8 cellular contexts compared by ENCODE assay signal in the genomic region with DNA sequence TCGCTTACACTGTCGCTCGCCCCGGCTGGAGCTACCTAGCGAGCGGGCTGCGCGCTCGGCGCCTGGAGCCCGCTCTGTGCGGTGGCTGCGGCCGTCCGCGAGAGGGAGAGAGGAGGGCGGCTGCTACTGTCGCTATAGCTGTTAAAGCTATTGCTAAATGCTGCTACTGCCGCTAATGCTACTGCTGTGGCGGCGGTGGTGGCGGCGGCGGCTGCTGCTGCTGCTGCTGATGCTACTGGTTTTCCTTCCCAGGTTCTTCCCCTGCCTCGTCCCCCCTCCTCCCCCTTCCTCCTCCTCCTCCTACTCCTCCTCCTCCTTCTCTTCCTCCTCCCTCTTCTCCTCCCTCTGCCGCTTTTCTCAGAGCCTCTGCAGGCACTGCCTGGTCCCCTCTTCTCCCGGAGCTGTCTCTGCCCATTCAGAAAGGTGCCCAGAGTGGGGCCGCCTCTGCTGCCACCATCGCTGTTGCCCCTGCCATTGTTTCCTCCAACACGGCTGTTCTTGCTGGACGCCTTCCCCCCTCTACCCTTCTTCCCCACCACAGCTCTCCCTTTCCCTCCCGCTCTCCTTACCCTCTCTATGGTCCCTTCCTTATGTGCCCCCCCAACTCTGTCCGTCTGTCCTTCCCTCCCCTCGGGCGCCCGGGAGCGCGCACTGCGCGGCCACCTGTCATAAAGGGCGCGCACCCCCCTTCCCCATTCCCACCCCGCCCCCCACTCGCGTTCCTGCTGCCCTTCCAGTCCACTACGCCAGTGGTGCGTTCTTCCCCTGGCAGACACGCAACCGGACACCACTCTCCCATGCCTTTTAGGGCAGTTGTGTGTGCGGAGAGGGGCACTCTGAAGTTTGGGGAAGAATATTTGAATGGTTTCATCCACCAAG. TPM values are rescaled to one million over a fixed set of nuclear protein-coding genes. Genes with fewer than 3 reads are reported as not detected.
DNase-seq lines count a peak whose midpoint lies in the region; ATAC-seq, FAIRE-seq and TF ChIP-seq lines count a peak whose summit lies in the region.

TSS of gene NEXMIF (minus strand) at position 243 of the 879 bp plus-strand sequence.

- peaks cover 43% of the 10 kb centered on the region for H3K27me3 Mint-ChIP-seq in neural crest cell (ENCODE audit: low read depth)

- no peaks in the 10 kb centered on the region for H3K4me1 Mint-ChIP-seq in neural crest cell

- H3K9me3 Mint-ChIP-seq in neural crest cell: no peaks in the 10 kb centered on the region

- no peak for TF ChIP-seq CTCF in DOHH2 (IDR thresholded peaks at IDR 0.05; ENCODE audit: low read depth, low read length, poor library complexity, severe bottlenecking)
- peak; percentile 45 for TF ChIP-seq CTCF in neural crest cell (conservative IDR thresholded peaks at IDR 0.05)

- H3K4me3 Mint-ChIP-seq in neural crest cell: peak within 1 kb of the TSS; percentile 95

- peak; percentile 46 for ATAC-seq in GM19463 (IDR thresholded peaks at IDR 0.05; ENCODE audit: unreplicated experiment)
- ATAC-seq in HG03571 (IDR thresholded peaks at IDR 0.05; ENCODE audit: unreplicated experiment): peak; percentile 48
- peak; percentile 81 for ATAC-seq in esophagus mucosa

- FAIRE-seq in HTR-8/SVneo (lab: Jason Lieb, UNC): no peak

- peak within 1 kb of the TSS; percentile 50 for H3K4me3 ChIP-seq in DOHH2 (ENCODE audit: low read length)

- no peaks in the 10 kb centered on the region; the same call in 1 of the 2 replicates for H3K4me1 ChIP-seq in DOHH2 (ENCODE audit: control insufficient read depth, low read length)

- peak within 1 kb of the TSS; percentile 46 for H3K4me2 ChIP-seq in DOHH2 (ENCODE audit: low read length)

- no peaks in the 10 kb centered on the region for H3K36me3 Mint-ChIP-seq in neural crest cell (ENCODE audit: low read depth)

- peak; percentile 11 for DNase-seq in activated CD4-positive, alpha-beta T cell treated with anti-CD3 and anti-CD28 coated beads for 1 hour
- DNase-seq in neural crest cell (ENCODE audit: low read depth, low spot score): no peak
- no peak for DNase-seq in HTR-8/SVneo (ENCODE audit: insufficient read length, low spot score)
- no peak for DNase-seq in islet precursor cell

- no peaks in the 10 kb centered on the region for H4K20me1 ChIP-seq in DOHH2 (ENCODE audit: control insufficient read depth, insufficient read depth, low read depth, low read length)

- no peaks in the 10 kb centered on the region for H3K9me2 ChIP-seq in DOHH2 (replicated peaks; ENCODE audit: control insufficient read depth, low read length)

- no peaks in the 10 kb centered on the region for H3K36me3 ChIP-seq in DOHH2 (ENCODE audit: control insufficient read depth, low read length)

- no peak within 1 kb of the TSS for H3K27ac ChIP-seq in DOHH2 (ENCODE audit: low read depth, low read length)

- 0 out of 2 replicates have a peak, but pooled peaks cover 2% of the 10 kb centered on the region for H3K27me3 ChIP-seq in DOHH2 (ENCODE audit: control insufficient read depth, low read length)

- H3F3A ChIP-seq in DOHH2 (ENCODE audit: control insufficient read depth, insufficient read depth): no peaks in the 10 kb centered on the region

- peak within 1 kb of the TSS; percentile 94 for H3K27ac Mint-ChIP-seq in neural crest cell (ENCODE audit: unreplicated experiment)

- no peaks in the 10 kb centered on the region for H3K9me3 ChIP-seq in DOHH2 (ENCODE audit: control insufficient read depth, insufficient read depth, low read length)

- H3K79me2 ChIP-seq in DOHH2 (ENCODE audit: control insufficient read depth, low read length): no peaks in the 10 kb centered on the region

RNA-seq across cellular contexts. Expression of gene NEXMIF, which starts in this region (rescaled TPM):
- total RNA-seq in esophagus mucosa (0.08 TPM), neural crest cell (1.9 and 2.2 TPM in 2 replicates)

Comparison
In these comparisons a context has a peak if more than half of its experiments do, and no peak if none do; other contexts are left out.
1. Peak in ATAC-seq in esophagus mucosa; RNA of the gene not detected or under 1 TPM.